1 cellular context compared by ENCODE assay signal in the genomic region with DNA sequence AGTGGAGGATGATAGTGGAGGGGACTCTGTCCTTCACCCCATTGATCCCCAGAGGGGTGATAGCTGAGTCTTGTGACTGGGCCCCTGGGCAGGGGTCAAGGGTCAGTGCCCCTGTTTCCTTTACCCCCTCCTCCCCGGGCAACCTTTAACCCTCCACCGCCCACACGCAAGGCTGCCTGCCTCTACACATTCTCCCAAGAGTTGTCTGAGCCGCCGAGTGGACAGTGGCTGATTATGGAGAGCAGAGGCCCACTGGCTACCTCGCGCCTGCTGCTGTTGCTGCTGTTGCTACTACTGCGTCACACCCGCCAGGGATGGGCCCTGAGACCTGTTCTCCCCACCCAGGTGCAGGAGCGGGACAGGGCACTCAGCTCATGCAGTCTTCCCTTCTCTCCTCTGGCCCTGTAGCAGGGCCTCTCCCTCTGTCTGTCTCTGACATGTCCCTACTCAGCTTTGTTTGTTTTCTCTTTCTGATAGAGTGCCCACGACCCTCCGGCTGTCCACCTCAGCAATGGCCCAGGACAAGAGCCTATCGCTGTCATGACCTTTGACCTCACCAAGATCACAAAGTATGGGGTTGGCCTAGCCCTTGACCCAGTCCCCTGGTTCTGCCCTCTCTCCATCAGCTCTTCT.
TF ChIP-seq lines count a peak whose summit lies in the region.

A gene with protein sequence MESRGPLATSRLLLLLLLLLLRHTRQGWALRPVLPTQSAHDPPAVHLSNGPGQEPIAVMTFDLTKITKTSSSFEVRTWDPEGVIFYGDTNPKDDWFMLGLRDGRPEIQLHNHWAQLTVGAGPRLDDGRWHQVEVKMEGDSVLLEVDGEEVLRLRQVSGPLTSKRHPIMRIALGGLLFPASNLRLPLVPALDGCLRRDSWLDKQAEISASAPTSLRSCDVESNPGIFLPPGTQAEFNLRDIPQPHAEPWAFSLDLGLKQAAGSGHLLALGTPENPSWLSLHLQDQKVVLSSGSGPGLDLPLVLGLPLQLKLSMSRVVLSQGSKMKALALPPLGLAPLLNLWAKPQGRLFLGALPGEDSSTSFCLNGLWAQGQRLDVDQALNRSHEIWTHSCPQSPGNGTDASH (plus strand): TSS at position 197 of the 633 bp plus-strand sequence. CDS start 38 bp downstream, at position 235.

TF ChIP-seq in HepG2, 621 proteins besides CTCF, POLR2A, EP300 and RAD21 (continued from another document and continues in another):
- TF ChIP-seq ZNF274 (CRISPR knock-in tag; IDR thresholded peaks at IDR 0.05) (peak; percentile 28; the same call in 1 of the 2 replicates), HDAC1 (CRISPR knock-in tag; IDR thresholded peaks at IDR 0.05) (peak; percentile 66), SIX1 (CRISPR knock-in tag; IDR thresholded peaks at IDR 0.05; ENCODE audit: borderline replicate concordance) (no peak), PHB2 (IDR thresholded peaks at IDR 0.05; ENCODE audit: partially characterized antibody) (no peak), SMYD3 (CRISPR knock-in tag; IDR thresholded peaks at IDR 0.05) (no peak), BRD4 (CRISPR knock-in tag; IDR thresholded peaks at IDR 0.05) (no peak), ZFP1 (CRISPR knock-in tag; IDR thresholded peaks at IDR 0.05) (no peak), MTA3 (CRISPR knock-in tag; IDR thresholded peaks at IDR 0.05) (no peak), MBD4 (IDR thresholded peaks at IDR 0.05; ENCODE audit: borderline replicate concordance, low read length) (no peak), KDM2A (CRISPR knock-in tag; IDR thresholded peaks at IDR 0.05; ENCODE audit: borderline replicate concordance, low read depth) (no peak), JDP2 (CRISPR knock-in tag; IDR thresholded peaks at IDR 0.05; ENCODE audit: borderline replicate concordance) (no peak), POGZ (CRISPR knock-in tag; IDR thresholded peaks at IDR 0.05) (no peak), ZNF350 (CRISPR knock-in tag; IDR thresholded peaks at IDR 0.05; ENCODE audit: borderline replicate concordance, low read depth) (peak; percentile 47; the same call in 1 of the 2 replicates), NFKBIZ (CRISPR knock-in tag; IDR thresholded peaks at IDR 0.05) (no peak), ETV5 (CRISPR knock-in tag; IDR thresholded peaks at IDR 0.05; ENCODE audit: borderline replicate concordance) (no peak), IKZF1 (IDR thresholded peaks at IDR 0.05) (no peak), ESRRA (CRISPR knock-in tag; IDR thresholded peaks at IDR 0.05; ENCODE audit: low read depth) (peak; percentile 58; the same call in 1 of the 2 replicates), ZNF7 (CRISPR knock-in tag; IDR thresholded peaks at IDR 0.05) (no peak), ARNTL (CRISPR knock-in tag; IDR thresholded peaks at IDR 0.05) (no peak), ZNF562 (CRISPR knock-in tag; IDR thresholded peaks at IDR 0.05; ENCODE audit: borderline replicate concordance) (no peak), PCBP1 (IDR thresholded peaks at IDR 0.05; ENCODE audit: borderline replicate concordance, low read depth, low read length) (no peak), SP140L (CRISPR knock-in tag; IDR thresholded peaks at IDR 0.05; ENCODE audit: borderline replicate concordance) (no peak), SIN3B (IDR thresholded peaks at IDR 0.05; ENCODE audit: low read length) (no peak), SRY (CRISPR knock-in tag; IDR thresholded peaks at IDR 0.05) (peak; percentile 57; the same call in 1 of the 2 replicates), NR2F1 (CRISPR knock-in tag; IDR thresholded peaks at IDR 0.05) (peak; percentile 41 to 56; a peak in 3 of 4 replicates), ZFY (CRISPR knock-in tag; IDR thresholded peaks at IDR 0.05) (peak; percentile 55; the same call in 1 of the 2 replicates), ZNF564 (CRISPR knock-in tag; IDR thresholded peaks at IDR 0.05) (no peak), MZF1 (CRISPR knock-in tag; IDR thresholded peaks at IDR 0.05; ENCODE audit: borderline replicate concordance) (no peak), ZNF510 (CRISPR knock-in tag; IDR thresholded peaks at IDR 0.05; ENCODE audit: low read depth) (no peak), ZSCAN29 (CRISPR knock-in tag; conservative IDR thresholded peaks at IDR 0.05) (no peak), ERF (CRISPR knock-in tag; IDR thresholded peaks at IDR 0.05) (peak; percentile 20; the same call in 1 of the 2 replicates), ZNF75D (CRISPR knock-in tag; IDR thresholded peaks at IDR 0.05; ENCODE audit: borderline replicate concordance) (no peak), REXO4 (CRISPR knock-in tag; IDR thresholded peaks at IDR 0.05; ENCODE audit: borderline replicate concordance) (no peak), ZNF737 (CRISPR knock-in tag; IDR thresholded peaks at IDR 0.05; ENCODE audit: borderline replicate concordance) (no peak), HNRNPUL1 (IDR thresholded peaks at IDR 0.05; ENCODE audit: low read depth, low read length) (no peak), CEBPB (IDR thresholded peaks at IDR 0.05; ENCODE audit: borderline replicate concordance, low read depth, low read length) (no peak), ZNF749 (CRISPR knock-in tag; IDR thresholded peaks at IDR 0.05; ENCODE audit: borderline replicate concordance) (no peak)
- TF ChIP-seq, protein P1, sequence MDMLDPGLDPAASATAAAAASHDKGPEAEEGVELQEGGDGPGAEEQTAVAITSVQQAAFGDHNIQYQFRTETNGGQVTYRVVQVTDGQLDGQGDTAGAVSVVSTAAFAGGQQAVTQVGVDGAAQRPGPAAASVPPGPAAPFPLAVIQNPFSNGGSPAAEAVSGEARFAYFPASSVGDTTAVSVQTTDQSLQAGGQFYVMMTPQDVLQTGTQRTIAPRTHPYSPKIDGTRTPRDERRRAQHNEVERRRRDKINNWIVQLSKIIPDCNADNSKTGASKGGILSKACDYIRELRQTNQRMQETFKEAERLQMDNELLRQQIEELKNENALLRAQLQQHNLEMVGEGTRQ (IDR thresholded peaks at IDR 0.05; ENCODE audit: low read depth, low read length) = no peak
- TF ChIP-seq, protein P1 (CRISPR knock-in tag; IDR thresholded peaks at IDR 0.05; ENCODE audit: borderline replicate concordance) = no peak
- TF ChIP-seq, protein P2, sequence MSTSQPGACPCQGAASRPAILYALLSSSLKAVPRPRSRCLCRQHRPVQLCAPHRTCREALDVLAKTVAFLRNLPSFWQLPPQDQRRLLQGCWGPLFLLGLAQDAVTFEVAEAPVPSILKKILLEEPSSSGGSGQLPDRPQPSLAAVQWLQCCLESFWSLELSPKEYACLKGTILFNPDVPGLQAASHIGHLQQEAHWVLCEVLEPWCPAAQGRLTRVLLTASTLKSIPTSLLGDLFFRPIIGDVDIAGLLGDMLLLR (CRISPR knock-in tag; IDR thresholded peaks at IDR 0.05) = no peak
- TF ChIP-seq, protein P3, sequence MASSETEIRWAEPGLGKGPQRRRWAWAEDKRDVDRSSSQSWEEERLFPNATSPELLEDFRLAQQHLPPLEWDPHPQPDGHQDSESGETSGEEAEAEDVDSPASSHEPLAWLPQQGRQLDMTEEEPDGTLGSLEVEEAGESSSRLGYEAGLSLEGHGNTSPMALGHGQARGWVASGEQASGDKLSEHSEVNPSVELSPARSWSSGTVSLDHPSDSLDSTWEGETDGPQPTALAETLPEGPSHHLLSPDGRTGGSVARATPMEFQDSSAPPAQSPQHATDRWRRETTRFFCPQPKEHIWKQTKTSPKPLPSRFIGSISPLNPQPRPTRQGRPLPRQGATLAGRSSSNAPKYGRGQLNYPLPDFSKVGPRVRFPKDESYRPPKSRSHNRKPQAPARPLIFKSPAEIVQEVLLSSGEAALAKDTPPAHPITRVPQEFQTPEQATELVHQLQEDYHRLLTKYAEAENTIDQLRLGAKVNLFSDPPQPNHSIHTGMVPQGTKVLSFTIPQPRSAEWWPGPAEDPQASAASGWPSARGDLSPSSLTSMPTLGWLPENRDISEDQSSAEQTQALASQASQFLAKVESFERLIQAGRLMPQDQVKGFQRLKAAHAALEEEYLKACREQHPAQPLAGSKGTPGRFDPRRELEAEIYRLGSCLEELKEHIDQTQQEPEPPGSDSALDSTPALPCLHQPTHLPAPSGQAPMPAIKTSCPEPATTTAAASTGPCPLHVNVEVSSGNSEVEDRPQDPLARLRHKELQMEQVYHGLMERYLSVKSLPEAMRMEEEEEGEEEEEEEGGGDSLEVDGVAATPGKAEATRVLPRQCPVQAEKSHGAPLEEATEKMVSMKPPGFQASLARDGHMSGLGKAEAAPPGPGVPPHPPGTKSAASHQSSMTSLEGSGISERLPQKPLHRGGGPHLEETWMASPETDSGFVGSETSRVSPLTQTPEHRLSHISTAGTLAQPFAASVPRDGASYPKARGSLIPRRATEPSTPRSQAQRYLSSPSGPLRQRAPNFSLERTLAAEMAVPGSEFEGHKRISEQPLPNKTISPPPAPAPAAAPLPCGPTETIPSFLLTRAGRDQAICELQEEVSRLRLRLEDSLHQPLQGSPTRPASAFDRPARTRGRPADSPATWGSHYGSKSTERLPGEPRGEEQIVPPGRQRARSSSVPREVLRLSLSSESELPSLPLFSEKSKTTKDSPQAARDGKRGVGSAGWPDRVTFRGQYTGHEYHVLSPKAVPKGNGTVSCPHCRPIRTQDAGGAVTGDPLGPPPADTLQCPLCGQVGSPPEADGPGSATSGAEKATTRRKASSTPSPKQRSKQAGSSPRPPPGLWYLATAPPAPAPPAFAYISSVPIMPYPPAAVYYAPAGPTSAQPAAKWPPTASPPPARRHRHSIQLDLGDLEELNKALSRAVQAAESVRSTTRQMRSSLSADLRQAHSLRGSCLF (CRISPR knock-in tag; IDR thresholded peaks at IDR 0.05; ENCODE audit: borderline replicate concordance) = no peak
- TF ChIP-seq, protein P4, sequence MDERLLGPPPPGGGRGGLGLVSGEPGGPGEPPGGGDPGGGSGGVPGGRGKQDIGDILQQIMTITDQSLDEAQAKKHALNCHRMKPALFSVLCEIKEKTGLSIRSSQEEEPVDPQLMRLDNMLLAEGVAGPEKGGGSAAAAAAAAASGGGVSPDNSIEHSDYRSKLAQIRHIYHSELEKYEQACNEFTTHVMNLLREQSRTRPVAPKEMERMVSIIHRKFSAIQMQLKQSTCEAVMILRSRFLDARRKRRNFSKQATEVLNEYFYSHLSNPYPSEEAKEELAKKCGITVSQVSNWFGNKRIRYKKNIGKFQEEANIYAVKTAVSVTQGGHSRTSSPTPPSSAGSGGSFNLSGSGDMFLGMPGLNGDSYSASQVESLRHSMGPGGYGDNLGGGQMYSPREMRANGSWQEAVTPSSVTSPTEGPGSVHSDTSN (CRISPR knock-in tag; IDR thresholded peaks at IDR 0.05) = no peak
- TF ChIP-seq, protein P5, sequence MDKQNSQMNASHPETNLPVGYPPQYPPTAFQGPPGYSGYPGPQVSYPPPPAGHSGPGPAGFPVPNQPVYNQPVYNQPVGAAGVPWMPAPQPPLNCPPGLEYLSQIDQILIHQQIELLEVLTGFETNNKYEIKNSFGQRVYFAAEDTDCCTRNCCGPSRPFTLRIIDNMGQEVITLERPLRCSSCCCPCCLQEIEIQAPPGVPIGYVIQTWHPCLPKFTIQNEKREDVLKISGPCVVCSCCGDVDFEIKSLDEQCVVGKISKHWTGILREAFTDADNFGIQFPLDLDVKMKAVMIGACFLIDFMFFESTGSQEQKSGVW (CRISPR knock-in tag; IDR thresholded peaks at IDR 0.05; ENCODE audit: borderline replicate concordance) = no peak
- TF ChIP-seq, protein P6, sequence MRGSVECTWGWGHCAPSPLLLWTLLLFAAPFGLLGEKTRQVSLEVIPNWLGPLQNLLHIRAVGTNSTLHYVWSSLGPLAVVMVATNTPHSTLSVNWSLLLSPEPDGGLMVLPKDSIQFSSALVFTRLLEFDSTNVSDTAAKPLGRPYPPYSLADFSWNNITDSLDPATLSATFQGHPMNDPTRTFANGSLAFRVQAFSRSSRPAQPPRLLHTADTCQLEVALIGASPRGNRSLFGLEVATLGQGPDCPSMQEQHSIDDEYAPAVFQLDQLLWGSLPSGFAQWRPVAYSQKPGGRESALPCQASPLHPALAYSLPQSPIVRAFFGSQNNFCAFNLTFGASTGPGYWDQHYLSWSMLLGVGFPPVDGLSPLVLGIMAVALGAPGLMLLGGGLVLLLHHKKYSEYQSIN (CRISPR knock-in tag; IDR thresholded peaks at IDR 0.05; ENCODE audit: borderline replicate concordance) = no peak
- TF ChIP-seq, protein P7, sequence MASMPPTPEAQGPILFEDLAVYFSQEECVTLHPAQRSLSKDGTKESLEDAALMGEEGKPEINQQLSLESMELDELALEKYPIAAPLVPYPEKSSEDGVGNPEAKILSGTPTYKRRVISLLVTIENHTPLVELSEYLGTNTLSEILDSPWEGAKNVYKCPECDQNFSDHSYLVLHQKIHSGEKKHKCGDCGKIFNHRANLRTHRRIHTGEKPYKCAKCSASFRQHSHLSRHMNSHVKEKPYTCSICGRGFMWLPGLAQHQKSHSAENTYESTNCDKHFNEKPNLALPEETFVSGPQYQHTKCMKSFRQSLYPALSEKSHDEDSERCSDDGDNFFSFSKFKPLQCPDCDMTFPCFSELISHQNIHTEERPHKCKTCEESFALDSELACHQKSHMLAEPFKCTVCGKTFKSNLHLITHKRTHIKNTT (CRISPR knock-in tag; IDR thresholded peaks at IDR 0.05) = no peak
- TF ChIP-seq, protein P8, sequence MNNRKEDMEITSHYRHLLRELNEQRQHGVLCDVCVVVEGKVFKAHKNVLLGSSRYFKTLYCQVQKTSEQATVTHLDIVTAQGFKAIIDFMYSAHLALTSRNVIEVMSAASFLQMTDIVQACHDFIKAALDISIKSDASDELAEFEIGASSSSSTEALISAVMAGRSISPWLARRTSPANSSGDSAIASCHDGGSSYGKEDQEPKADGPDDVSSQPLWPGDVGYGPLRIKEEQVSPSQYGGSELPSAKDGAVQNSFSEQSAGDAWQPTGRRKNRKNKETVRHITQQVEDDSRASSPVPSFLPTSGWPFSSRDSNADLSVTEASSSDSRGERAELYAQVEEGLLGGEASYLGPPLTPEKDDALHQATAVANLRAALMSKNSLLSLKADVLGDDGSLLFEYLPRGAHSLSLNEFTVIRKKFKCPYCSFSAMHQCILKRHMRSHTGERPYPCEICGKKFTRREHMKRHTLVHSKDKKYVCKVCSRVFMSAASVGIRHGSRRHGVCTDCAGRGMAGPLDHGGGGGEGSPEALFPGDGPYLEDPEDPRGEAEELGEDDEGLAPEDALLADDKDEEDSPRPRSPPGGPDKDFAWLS (CRISPR knock-in tag; IDR thresholded peaks at IDR 0.05; ENCODE audit: borderline replicate concordance) = no peak; the same call in 1 of the 2 replicates
- TF ChIP-seq, protein P9, sequence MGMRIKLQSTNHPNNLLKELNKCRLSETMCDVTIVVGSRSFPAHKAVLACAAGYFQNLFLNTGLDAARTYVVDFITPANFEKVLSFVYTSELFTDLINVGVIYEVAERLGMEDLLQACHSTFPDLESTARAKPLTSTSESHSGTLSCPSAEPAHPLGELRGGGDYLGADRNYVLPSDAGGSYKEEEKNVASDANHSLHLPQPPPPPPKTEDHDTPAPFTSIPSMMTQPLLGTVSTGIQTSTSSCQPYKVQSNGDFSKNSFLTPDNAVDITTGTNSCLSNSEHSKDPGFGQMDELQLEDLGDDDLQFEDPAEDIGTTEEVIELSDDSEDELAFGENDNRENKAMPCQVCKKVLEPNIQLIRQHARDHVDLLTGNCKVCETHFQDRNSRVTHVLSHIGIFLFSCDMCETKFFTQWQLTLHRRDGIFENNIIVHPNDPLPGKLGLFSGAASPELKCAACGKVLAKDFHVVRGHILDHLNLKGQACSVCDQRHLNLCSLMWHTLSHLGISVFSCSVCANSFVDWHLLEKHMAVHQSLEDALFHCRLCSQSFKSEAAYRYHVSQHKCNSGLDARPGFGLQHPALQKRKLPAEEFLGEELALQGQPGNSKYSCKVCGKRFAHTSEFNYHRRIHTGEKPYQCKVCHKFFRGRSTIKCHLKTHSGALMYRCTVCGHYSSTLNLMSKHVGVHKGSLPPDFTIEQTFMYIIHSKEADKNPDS (CRISPR knock-in tag; IDR thresholded peaks at IDR 0.05) = no peak
